In the genomic region with DNA sequence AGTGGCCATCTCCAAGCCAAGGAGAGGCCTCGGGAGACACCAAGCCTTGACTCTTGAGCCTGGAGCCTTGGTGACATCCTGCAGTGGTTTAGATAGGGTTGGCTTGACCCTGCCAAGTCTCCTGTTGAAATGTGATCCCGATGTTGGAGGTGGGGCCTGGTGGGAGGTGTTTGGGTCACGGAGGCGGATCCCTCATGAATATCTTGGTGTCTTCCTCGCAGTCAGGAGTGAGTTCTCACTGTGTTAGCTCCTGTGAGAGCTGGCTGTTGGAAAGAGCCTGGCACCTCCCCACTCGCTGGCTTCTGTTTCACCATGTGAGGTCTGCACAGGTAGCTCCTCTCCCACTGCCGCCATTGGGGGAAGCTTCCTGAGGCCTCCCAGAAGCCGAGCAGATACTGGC, we compare ENCODE assay signal across 1 cellular context.
TF ChIP-seq lines count a peak whose summit lies in the region.

No MANE protein-coding gene starts in this region.

TF ChIP-seq in H1, 55 proteins besides CTCF, POLR2A, EP300 and RAD21:
- TF ChIP-seq CBX5 (IDR thresholded peaks at IDR 0.05; ENCODE audit: low read depth, low read length) = no peak
- TF ChIP-seq TAF1 (IDR thresholded peaks at IDR 0.05; ENCODE audit: low read depth, low read length) = no peak
- TF ChIP-seq KDM5A (IDR thresholded peaks at IDR 0.05; ENCODE audit: low read length) = no peak
- TF ChIP-seq, protein P1, sequence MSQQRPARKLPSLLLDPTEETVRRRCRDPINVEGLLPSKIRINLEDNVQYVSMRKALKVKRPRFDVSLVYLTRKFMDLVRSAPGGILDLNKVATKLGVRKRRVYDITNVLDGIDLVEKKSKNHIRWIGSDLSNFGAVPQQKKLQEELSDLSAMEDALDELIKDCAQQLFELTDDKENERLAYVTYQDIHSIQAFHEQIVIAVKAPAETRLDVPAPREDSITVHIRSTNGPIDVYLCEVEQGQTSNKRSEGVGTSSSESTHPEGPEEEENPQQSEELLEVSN (IDR thresholded peaks at IDR 0.05) = no peak
- no peak for TF ChIP-seq ZNF274 (IDR thresholded peaks at IDR 0.05; ENCODE audit: borderline replicate concordance, extremely low read depth, low read length)
- TF ChIP-seq POLR2AphosphoS5 (IDR thresholded peaks at IDR 0.05; ENCODE audit: low read depth, low read length) = no peak
- TF ChIP-seq TCF12 (IDR thresholded peaks at IDR 0.05; ENCODE audit: low read depth, low read length) = no peak
- no peak for TF ChIP-seq ATF3 (IDR thresholded peaks at IDR 0.05; ENCODE audit: insufficient read depth, low read depth, low read length)
- no peak for TF ChIP-seq CTBP2 (IDR thresholded peaks at IDR 0.05; ENCODE audit: borderline replicate concordance, insufficient read depth, insufficient read length, low read length)
- TF ChIP-seq, protein P2, sequence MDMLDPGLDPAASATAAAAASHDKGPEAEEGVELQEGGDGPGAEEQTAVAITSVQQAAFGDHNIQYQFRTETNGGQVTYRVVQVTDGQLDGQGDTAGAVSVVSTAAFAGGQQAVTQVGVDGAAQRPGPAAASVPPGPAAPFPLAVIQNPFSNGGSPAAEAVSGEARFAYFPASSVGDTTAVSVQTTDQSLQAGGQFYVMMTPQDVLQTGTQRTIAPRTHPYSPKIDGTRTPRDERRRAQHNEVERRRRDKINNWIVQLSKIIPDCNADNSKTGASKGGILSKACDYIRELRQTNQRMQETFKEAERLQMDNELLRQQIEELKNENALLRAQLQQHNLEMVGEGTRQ (IDR thresholded peaks at IDR 0.05; ENCODE audit: low read length) = no peak
